7 cellular contexts compared by ENCODE assay signal in genomic region chr11:83033972-83034672, GRCh38. TPM values are rescaled to one million over a fixed set of nuclear protein-coding genes. Genes with fewer than 3 reads are reported as not detected.
DNase-seq lines count a peak whose midpoint lies in the region; ATAC-seq and TF ChIP-seq lines count a peak whose summit lies in the region.

No MANE protein-coding gene starts in this region.

- H3K4me1 ChIP-seq in mucosa of rectum (ENCODE audit: control insufficient read depth in 2 of 2, insufficient read depth in 2 of 2, low read length in 2 of 2) (peaks cover 10 to 13% of the 10 kb centered on the region in 2 donors), aorta (ENCODE audit: control insufficient read depth in 1 of 2, insufficient read depth in 2 of 2, low read length in 2 of 2) (peaks cover 2 to 6% of the 10 kb centered on the region in 2 donors)

- ATAC-seq in GM19463 (IDR thresholded peaks at IDR 0.05; ENCODE audit: unreplicated experiment) (peak; percentile 36), aorta (ENCODE audit: low FRiP score) (peak; percentile 88), HG03469 (IDR thresholded peaks at IDR 0.05; ENCODE audit: unreplicated experiment) (no peak)

- no peak for TF ChIP-seq CTCF in coronary artery (IDR thresholded peaks at IDR 0.05)

- peak overlapping the region; percentile 11 to 52 for H3K9ac ChIP-seq in mucosa of rectum (ENCODE audit: low read depth in 1 of 2, low read length in 2 of 2)

- no peaks in the 10 kb centered on the region for H3K36me3 ChIP-seq in mucosa of rectum (ENCODE audit: control insufficient read depth in 2 of 2, insufficient read depth in 2 of 2, low read length in 2 of 2)
- H3K36me3 ChIP-seq in aorta (ENCODE audit: control insufficient read depth in 1 of 2, insufficient read depth in 2 of 2, low read length in 1 of 2), result no peaks in the 10 kb centered on the region

- peak overlapping the region; percentile 50 for H3K4me3 ChIP-seq in coronary artery
- H3K4me3 ChIP-seq in mucosa of rectum (ENCODE audit: low read length in 2 of 2), result peak overlapping the region in 1 of 2 donors; percentile 68
- peak overlapping the region; percentile 11 to 38 for H3K4me3 ChIP-seq in aorta (ENCODE audit: low read length in 2 of 2)

- DNase-seq in NCI-H446 treated with DMSO at 0.1 percent for 48 hours (lab: John Stamatoyannopoulos, UW) (peak; percentile 64), coronary artery (ENCODE audit: low spot score) (no peak), aorta (peak in 1 of 2 donors; percentile 61)
- no peak for DNase-seq in activated naive CD4-positive, alpha-beta T cell treated with Interleukin-2 at 50 U/mL for 16 hours

- H3K27ac ChIP-seq in coronary artery (peak overlapping the region; percentile 77 to 87), mucosa of rectum (ENCODE audit: low read depth in 2 of 2, low read length in 2 of 2) (peak overlapping the region; percentile 11 to 77), aorta (ENCODE audit: low read depth in 1 of 2, low read length in 2 of 2) (peak overlapping the region; percentile 22 to 86)

- intact Hi-C loops in aorta (cut with DNase I), result no loop called here

- 5 to 8% methylated on average over 6 of the region's 6 CpGs for WGBS in aorta, 2 donors

- H3K9me3 ChIP-seq in mucosa of rectum (ENCODE audit: control insufficient read depth in 2 of 2, low read length in 2 of 2), result no peaks in the 10 kb centered on the region
- no peaks in the 10 kb centered on the region for H3K9me3 ChIP-seq in aorta (ENCODE audit: control insufficient read depth, low read length)

- no peaks in the 10 kb centered on the region for H3K27me3 ChIP-seq in mucosa of rectum (ENCODE audit: control insufficient read depth in 2 of 2, insufficient read depth in 2 of 2, low read length in 2 of 2)
- no peaks in the 10 kb centered on the region for H3K27me3 ChIP-seq in aorta (ENCODE audit: control insufficient read depth in 1 of 2, insufficient read depth in 2 of 2, low read length in 1 of 2)

RNA-seq across cellular contexts. Expression of gene RAB30, which starts 37.6 kb away (rescaled TPM):
- 10 to 100 TPM; 20.3 to 44.1 TPM for total RNA-seq in aorta
- polyA plus RNA-seq in aorta, result 1 to 10 TPM; 2.9 to 3.7 TPM
